In genomic region chr5:83085106-83085505, GRCh38 we compare ENCODE assay signal across 1 cellular context.
TF ChIP-seq lines count a peak whose summit lies in the region.

No MANE protein-coding gene starts in this region.

TF ChIP-seq in HepG2, 621 proteins besides CTCF, POLR2A, EP300 and RAD21 (continued from another document):
- no peak for TF ChIP-seq ZNF460 (CRISPR knock-in tag; IDR thresholded peaks at IDR 0.05; ENCODE audit: borderline replicate concordance)
- no peak for TF ChIP-seq USF2 (IDR thresholded peaks at IDR 0.05; ENCODE audit: low read depth, low read length)
- no peak for TF ChIP-seq USF2 (CRISPR knock-in tag; IDR thresholded peaks at IDR 0.05; ENCODE audit: borderline replicate concordance)
- TF ChIP-seq GATA4 (IDR thresholded peaks at IDR 0.05; ENCODE audit: borderline replicate concordance, low read depth) = peak; percentile 52; the same call in 1 of the 2 replicates
- no peak for TF ChIP-seq ZNF557 (CRISPR knock-in tag; IDR thresholded peaks at IDR 0.05)
- 0 out of 2 replicates have a peak, but pooled peaks have one; percentile 35 for TF ChIP-seq TFDP2 (CRISPR knock-in tag; IDR thresholded peaks at IDR 0.05)
- TF ChIP-seq ZNF121 (CRISPR knock-in tag; IDR thresholded peaks at IDR 0.05) = no peak
- TF ChIP-seq FIP1L1 (IDR thresholded peaks at IDR 0.05; ENCODE audit: borderline replicate concordance, insufficient read depth, low read depth, low read length) = no peak
- peak; percentile 90; the same call in 1 of the 2 replicates for TF ChIP-seq FOXJ3 (CRISPR knock-in tag; IDR thresholded peaks at IDR 0.05; ENCODE audit: borderline replicate concordance)
- TF ChIP-seq MAF1 (CRISPR knock-in tag; IDR thresholded peaks at IDR 0.05; ENCODE audit: borderline replicate concordance) = no peak
- no peak for TF ChIP-seq BORCS8-MEF2B (CRISPR knock-in tag; IDR thresholded peaks at IDR 0.05)
- TF ChIP-seq TBX2 (CRISPR knock-in tag; IDR thresholded peaks at IDR 0.05; ENCODE audit: borderline replicate concordance) = peak; percentile 82
- no peak for TF ChIP-seq ZSCAN31 (CRISPR knock-in tag; IDR thresholded peaks at IDR 0.05; ENCODE audit: low read depth)
- peak; percentile 33; the same call in 1 of the 2 replicates for TF ChIP-seq ZNF816 (CRISPR knock-in tag; IDR thresholded peaks at IDR 0.05; ENCODE audit: borderline replicate concordance)
